2 cellular contexts compared by ENCODE assay signal in genomic region chr6:35601331-35602132, GRCh38.
A peak's percentile ranks its signal among the peaks of the same experiment; 100 is the strongest.
TF ChIP-seq lines count a peak whose summit lies in the region.

No MANE protein-coding gene starts in this region.

TF ChIP-seq in HCT116, 20 proteins besides CTCF, POLR2A, EP300 and RAD21:
- TF ChIP-seq REST (IDR thresholded peaks at IDR 0.05; ENCODE audit: low read depth) (no peak), POLR2AphosphoS5 (IDR thresholded peaks at IDR 0.05; ENCODE audit: low read depth, low read length) (no peak), ELF1 (IDR thresholded peaks at IDR 0.05; ENCODE audit: borderline replicate concordance, low read depth) (no peak), FOSL1 (IDR thresholded peaks at IDR 0.05; ENCODE audit: low read depth) (peak; percentile 67), JUND (IDR thresholded peaks at IDR 0.05) (peak; percentile 67), TCF7L2 (IDR thresholded peaks at IDR 0.05; ENCODE audit: borderline replicate concordance, extremely low read depth, insufficient read depth, insufficient read length) (peak; percentile 91), SP1 (IDR thresholded peaks at IDR 0.05; ENCODE audit: low read depth) (peak; percentile 62), YY1 (IDR thresholded peaks at IDR 0.05; ENCODE audit: extremely low read depth, insufficient replicate concordance, low read depth, low read length) (no peak), ZFX (IDR thresholded peaks at IDR 0.05) (no peak), CEBPB (IDR thresholded peaks at IDR 0.05; ENCODE audit: low read depth) (peak; percentile 92), EGR1 (IDR thresholded peaks at IDR 0.05; ENCODE audit: low read depth) (no peak), SIN3A (IDR thresholded peaks at IDR 0.05; ENCODE audit: low read depth) (peak; percentile 65), EZH2phosphoT487 (IDR thresholded peaks at IDR 0.05; ENCODE audit: borderline replicate concordance) (no peak), ZNF274 (IDR thresholded peaks at IDR 0.05; ENCODE audit: low read depth, low read length) (no peak), CBX3 (IDR thresholded peaks at IDR 0.05; ENCODE audit: low read depth) (peak; percentile 88), SRF (IDR thresholded peaks at IDR 0.05; ENCODE audit: low read depth) (peak; percentile 59; the same call in 1 of the 2 replicates), EZH2 (IDR thresholded peaks at IDR 0.05) (no peak)
- TF ChIP-seq, protein P1, sequence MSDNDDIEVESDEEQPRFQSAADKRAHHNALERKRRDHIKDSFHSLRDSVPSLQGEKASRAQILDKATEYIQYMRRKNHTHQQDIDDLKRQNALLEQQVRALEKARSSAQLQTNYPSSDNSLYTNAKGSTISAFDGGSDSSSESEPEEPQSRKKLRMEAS (IDR thresholded peaks at IDR 0.05), result peak; percentile 49; the same call in 1 of the 2 replicates
- TF ChIP-seq, protein P2, sequence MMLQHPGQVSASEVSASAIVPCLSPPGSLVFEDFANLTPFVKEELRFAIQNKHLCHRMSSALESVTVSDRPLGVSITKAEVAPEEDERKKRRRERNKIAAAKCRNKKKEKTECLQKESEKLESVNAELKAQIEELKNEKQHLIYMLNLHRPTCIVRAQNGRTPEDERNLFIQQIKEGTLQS (IDR thresholded peaks at IDR 0.05), result no peak
- TF ChIP-seq, protein P3, sequence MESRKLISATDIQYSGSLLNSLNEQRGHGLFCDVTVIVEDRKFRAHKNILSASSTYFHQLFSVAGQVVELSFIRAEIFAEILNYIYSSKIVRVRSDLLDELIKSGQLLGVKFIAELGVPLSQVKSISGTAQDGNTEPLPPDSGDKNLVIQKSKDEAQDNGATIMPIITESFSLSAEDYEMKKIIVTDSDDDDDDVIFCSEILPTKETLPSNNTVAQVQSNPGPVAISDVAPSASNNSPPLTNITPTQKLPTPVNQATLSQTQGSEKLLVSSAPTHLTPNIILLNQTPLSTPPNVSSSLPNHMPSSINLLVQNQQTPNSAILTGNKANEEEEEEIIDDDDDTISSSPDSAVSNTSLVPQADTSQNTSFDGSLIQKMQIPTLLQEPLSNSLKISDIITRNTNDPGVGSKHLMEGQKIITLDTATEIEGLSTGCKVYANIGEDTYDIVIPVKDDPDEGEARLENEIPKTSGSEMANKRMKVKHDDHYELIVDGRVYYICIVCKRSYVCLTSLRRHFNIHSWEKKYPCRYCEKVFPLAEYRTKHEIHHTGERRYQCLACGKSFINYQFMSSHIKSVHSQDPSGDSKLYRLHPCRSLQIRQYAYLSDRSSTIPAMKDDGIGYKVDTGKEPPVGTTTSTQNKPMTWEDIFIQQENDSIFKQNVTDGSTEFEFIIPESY (IDR thresholded peaks at IDR 0.05; ENCODE audit: extremely low read depth, insufficient replicate concordance, low read length), result no peak

TF ChIP-seq in SK-N-SH, 30 proteins besides CTCF, POLR2A, EP300 and RAD21 (continued from another document):
- TF ChIP-seq, protein P4, sequence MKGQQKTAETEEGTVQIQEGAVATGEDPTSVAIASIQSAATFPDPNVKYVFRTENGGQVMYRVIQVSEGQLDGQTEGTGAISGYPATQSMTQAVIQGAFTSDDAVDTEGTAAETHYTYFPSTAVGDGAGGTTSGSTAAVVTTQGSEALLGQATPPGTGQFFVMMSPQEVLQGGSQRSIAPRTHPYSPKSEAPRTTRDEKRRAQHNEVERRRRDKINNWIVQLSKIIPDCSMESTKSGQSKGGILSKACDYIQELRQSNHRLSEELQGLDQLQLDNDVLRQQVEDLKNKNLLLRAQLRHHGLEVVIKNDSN (IDR thresholded peaks at IDR 0.05; ENCODE audit: borderline replicate concordance, low read depth), result no peak
- TF ChIP-seq MEF2A (IDR thresholded peaks at IDR 0.05; ENCODE audit: borderline replicate concordance, low read depth), result peak; percentile 66
